ENCODE assay signal across 20 cellular contexts in the genomic region with DNA sequence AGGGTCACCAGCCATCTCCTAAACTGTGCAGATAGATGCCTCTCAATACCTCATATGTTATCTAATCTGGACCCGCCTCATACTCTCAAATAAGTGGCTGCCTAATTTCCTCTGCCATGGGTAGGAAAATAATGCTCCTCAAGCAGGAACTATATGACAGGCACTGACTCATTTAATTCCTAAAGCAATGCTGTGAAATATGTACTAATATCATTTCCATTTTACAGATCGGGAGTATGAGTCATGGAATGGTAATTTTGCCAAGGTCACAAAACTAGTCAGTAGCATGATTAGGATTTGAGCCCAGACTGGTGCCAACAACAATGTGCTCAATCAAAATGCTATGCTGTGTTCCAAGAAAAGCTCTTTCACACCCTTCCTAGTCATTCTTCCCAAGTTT. TPM values are rescaled to one million over a fixed set of nuclear protein-coding genes. Genes with fewer than 3 reads are reported as not detected.
A peak's percentile ranks its signal among the peaks of the same experiment; 100 is the strongest.
DNase-seq lines count a peak whose midpoint lies in the region; ATAC-seq and TF ChIP-seq lines count a peak whose summit lies in the region.
"Had no signal": no experiment of that assay in that cellular context is flagged by ENCODE, and none has a peak within 500 bp of the region (broad histone marks: within the 10 kb centered on the region; RNA-seq: fewer than 3 reads in every experiment).

No MANE protein-coding gene starts in this region.

- H2AFZ ChIP-seq in mammary epithelial cell (ENCODE audit: low read depth, low read length): no peak overlapping the region

- ATAC-seq in HG02973 (IDR thresholded peaks at IDR 0.05; ENCODE audit: unreplicated experiment) (no peak), HG02642 (IDR thresholded peaks at IDR 0.05; ENCODE audit: poor library complexity, unreplicated experiment) (no peak)
- ATAC-seq: CD8-positive, alpha-beta T cell; gastroesophageal sphincter; natural killer cell; stimulated activated naive CD8-positive, alpha-beta T cell treated with anti-CD3 and anti-CD28 coated beads, Interleukin-15, amount 100 ng/mL, for 72 hours had no signal

- CTCF ChIA-PET in mammary epithelial cell (lab: Charles Lee; ENCODE audit: low non-redundant PET): no interaction called here

- H3K4me3 ChIP-seq in AG10803 (ENCODE audit: low read length) (no peak overlapping the region), mammary epithelial cell (replicated peaks in 1 of 3; ENCODE audit: insufficient read depth in 1 of 3, low read depth in 2 of 3, low read length in 3 of 3) (no peak overlapping the region)
- H3K4me3 ChIP-seq: gastroesophageal sphincter, prostate gland had no signal

- BruUV-seq in mammary epithelial cell (replicated peaks; lab: Mats Ljungman, UMichigan): no TSS peak

- dilution Hi-C loops in mammary epithelial cell (cut with HindIII; ENCODE audit: low sequenced_read_pairs): no loop called here

- TF ChIP-seq CTCF in AG10803 (conservative IDR thresholded peaks at IDR 0.05; ENCODE audit: low read length) (no peak), mammary epithelial cell (conservative IDR thresholded peaks at IDR 0.05 in 1 of 2, IDR thresholded peaks at IDR 0.05 in 1 of 2; ENCODE audit: extremely low read depth in 1 of 2, insufficient read depth in 1 of 2, low read depth in 1 of 2, low read length in 2 of 2) (no peak)

- H3K36me3 ChIP-seq in mammary epithelial cell (ENCODE audit: insufficient read depth, low read length): no peaks in the 10 kb centered on the region
- H3K36me3 ChIP-seq: gastroesophageal sphincter, prostate gland had no signal

- no peaks in the 10 kb centered on the region for H3K79me2 ChIP-seq in mammary epithelial cell (ENCODE audit: insufficient read depth, low read length)

- 50% methylated on average over 2 of the region's 2 CpGs for WGBS in mammary epithelial cell (ENCODE audit: low coverage, missing lambda C conversion rate)

- H3K9me3 ChIP-seq in mammary epithelial cell (replicated peaks; ENCODE audit: insufficient read depth, low read length): no peaks in the 10 kb centered on the region
- H3K9me3 ChIP-seq: gastroesophageal sphincter, prostate gland had no signal

- H4K20me1 ChIP-seq in mammary epithelial cell (ENCODE audit: insufficient read depth, low read length): no peaks in the 10 kb centered on the region

- no peaks in the 10 kb centered on the region for H3K27me3 ChIP-seq in mammary epithelial cell (ENCODE audit: insufficient read depth, low read length)
- H3K27me3 ChIP-seq: gastroesophageal sphincter had no signal

- in situ Hi-C loops in mammary epithelial cell (cut with MboI; ENCODE audit: low sequenced_read_pairs in 2 of 2): no loop called here

- H3K27ac ChIP-seq in mammary epithelial cell (ENCODE audit: insufficient read depth, low read depth, low read length): no peak overlapping the region
- H3K27ac ChIP-seq: gastroesophageal sphincter, prostate gland had no signal

- intact Hi-C loops in mammary epithelial cell (cut with micrococcal nuclease): no loop called here

- DNase-seq in AG10803 (ENCODE audit: low read depth) (peak; percentile 2), HS-5 (ENCODE audit: low read depth) (peak; percentile 19), mammary epithelial cell (peak; percentile 48), fibroblast of the conjunctiva (ENCODE audit: low read depth) (peak; percentile 5), NCI-H187 (lab: John Stamatoyannopoulos, UW) (no peak)
- DNase-seq in activated CD8-positive, alpha-beta memory T cell treated with anti-CD3 and anti-CD28 coated beads, Interleukin-2, amount 50 U/mL, for 48 hours: no peak
- DNase-seq: CD8-positive, alpha-beta T cell; DND-41; natural killer cell; SIG-M5; stimulated activated CD4-positive, alpha-beta T cell treated with anti-CD3 and anti-CD28 coated beads, Interleukin-12 subunit alpha, Interleukin-12 subunit beta, amount 100 ng/mL, for 4 hours; stimulated activated naive CD8-positive, alpha-beta T cell treated with anti-CD3 and anti-CD28 coated beads, Interleukin-15, amount 100 ng/mL, for 72 hours had no signal

- H3K9ac ChIP-seq in mammary epithelial cell (ENCODE audit: insufficient read depth, low read length): no peak overlapping the region

- H3K4me2 ChIP-seq in mammary epithelial cell (ENCODE audit: insufficient read depth, low read depth, low read length): no peak overlapping the region

- H3K4me1 ChIP-seq in mammary epithelial cell (ENCODE audit: insufficient read depth, low read length): no peaks in the 10 kb centered on the region
- H3K4me1 ChIP-seq: prostate gland had no signal

RNA-seq across cellular contexts. Expression of a gene that starts 3.0 kb away (rescaled TPM):
- total RNA-seq in mammary epithelial cell: 10 to 100 TPM in 1 of 2 donors, 1 to 10 TPM in 1; 6.7 to 10.8 TPM
- polyA plus RNA-seq in mammary epithelial cell: 3.5 TPM
- polyA minus RNA-seq in mammary epithelial cell: 0.47 TPM

RNA-seq across cellular contexts. Expression of a gene that starts 51.7 kb away (rescaled TPM):
- not detected for total RNA-seq in mammary epithelial cell
- not detected for polyA plus RNA-seq in mammary epithelial cell
- not detected for polyA minus RNA-seq in mammary epithelial cell
- total RNA-seq: CD8-positive, alpha-beta T cell; gastroesophageal sphincter; HT-29; natural killer cell; NCI-H460; prostate gland; T-helper 2 cell treated with Interferon-gamma antibody and Interleukin-4, amounts not matched to agents 100 ng/mL and 5 ng/mL, for 36 hours had no signal
- polyA plus RNA-seq: liver had no signal

Comparison
In these comparisons a context has a peak if more than half of its experiments do, and no peak if none do; other contexts are left out.
1. DNase-seq: peak in AG10803 (single experiment), HS-5 (single experiment), mammary epithelial cell (single experiment) and fibroblast of the conjunctiva (single experiment); none in activated CD8-positive, alpha-beta memory T cell treated with anti-CD3 and anti-CD28 coated beads, Interleukin-2, amount 50 U/mL, for 48 hours (single experiment) and NCI-H187 (0 of 2).